17 cellular contexts compared by ENCODE assay signal in genomic region chr10:86047588-86047987, GRCh38.
DNase-seq lines count a peak whose midpoint lies in the region; ATAC-seq and TF ChIP-seq lines count a peak whose summit lies in the region.
"Had no signal": no experiment of that assay in that cellular context is flagged by ENCODE, and none has a peak within 500 bp of the region (broad histone marks: within the 10 kb centered on the region; RNA-seq: fewer than 3 reads in every experiment).

No MANE protein-coding gene starts in this region.

- no peak overlapping the region for H3K4ac ChIP-seq in neuronal stem cell (ENCODE audit: low read length)

- no CpG with 5 or more reads among the region's 7 CpGs for WGBS in neuronal stem cell (ENCODE audit: extremely low coverage in 2 of 2, insufficient read length in 2 of 2, insufficient replicate concordance in 1 of 2), 2 donors

- peak; percentile 82 to 83 for ATAC-seq in activated CD4-positive, CD25-positive, alpha-beta regulatory T cell treated with anti-CD3 and anti-CD28 coated beads, Interleukin-2, amount 50 U/mL, for 24 hours
- ATAC-seq in T-helper 17 cell = peak; percentile 70
- no peak for ATAC-seq in left cardiac atrium
- no peak for ATAC-seq in GM19455 (IDR thresholded peaks at IDR 0.05; ENCODE audit: unreplicated experiment)
- ATAC-seq: Right ventricle myocardium inferior had no signal

- no peak overlapping the region for H4K91ac ChIP-seq in neuronal stem cell (ENCODE audit: low read depth, low read length, poor library complexity)

- intact Hi-C loops in left cardiac atrium (cut with DNase I) = no loop called here

- no peak overlapping the region for H2BK12ac ChIP-seq in neuronal stem cell (ENCODE audit: low read length)

- no peak overlapping the region for H2AK5ac ChIP-seq in neuronal stem cell (ENCODE audit: low read depth, low read length)

- H3K23ac ChIP-seq in neuronal stem cell (ENCODE audit: low read depth, low read length, poor library complexity) = no peak overlapping the region

- no peaks in the 10 kb centered on the region for H3K4me1 ChIP-seq in neuronal stem cell (ENCODE audit: control insufficient read depth in 2 of 2, insufficient read depth in 1 of 2, low read depth in 1 of 2, low read length in 2 of 2)
- H3K4me1 ChIP-seq: parathyroid adenoma had no signal

- H3K9me3 ChIP-seq in T-helper 17 cell (ENCODE audit: control insufficient read depth, low read length, poor library complexity, severe bottlenecking) = no peaks in the 10 kb centered on the region
- no peaks in the 10 kb centered on the region for H3K9me3 ChIP-seq in neuronal stem cell (replicated peaks in 1 of 2; ENCODE audit: control insufficient read depth in 2 of 2, insufficient read depth in 1 of 2, low read depth in 1 of 2, low read length in 2 of 2)
- H3K9me3 ChIP-seq: HAP-1, thyroid gland had no signal

- no peak for TF ChIP-seq CTCF in GM06990 (IDR thresholded peaks at IDR 0.05; ENCODE audit: insufficient read depth, low read length, poor library complexity, severe bottlenecking)

- H3K36me3 ChIP-seq in GM06990 (ENCODE audit: control insufficient read depth, insufficient read depth, low read length) (no peaks in the 10 kb centered on the region), neuronal stem cell (replicated peaks in 1 of 2; ENCODE audit: control insufficient read depth in 2 of 2, insufficient read depth in 2 of 2, low read length in 2 of 2) (no peaks in the 10 kb centered on the region)
- H3K36me3 ChIP-seq: HAP-1, thyroid gland had no signal

- no peak overlapping the region for H3K4me3 Mint-ChIP-seq in T-helper 17 cell
- H3K4me3 Mint-ChIP-seq: CD14-positive monocyte; T-helper 1 cell treated with Interleukin-12 subunit alpha and Interleukin-12 subunit beta and Interleukin-4 antibody, amounts not matched to agents 30 μg/mL and 1 μg/mL, for 36 hours had no signal

- no peak for DNase-seq in activated CD4-positive, CD25-positive, alpha-beta regulatory T cell treated with anti-CD3 and anti-CD28 coated beads, Interleukin-2, amount 50 U/mL, for 72 hours
- DNase-seq in GM06990 (ENCODE audit: extremely low read depth, insufficient read length) (peak; percentile 7), T-helper 17 cell (no peak), neuronal stem cell (ENCODE audit: low spot score) (no peak), NCI-H82 (lab: John Stamatoyannopoulos, UW) (no peak), left cardiac atrium (no peak)
- DNase-seq: activated CD4-positive, CD25-positive, alpha-beta regulatory T cell; activated effector memory CD4-positive, alpha-beta T cell treated with Interleukin-2 at 50 U/mL for 16 hours; erythroblast; thyroid gland had no signal

- no peak overlapping the region for H2BK5ac ChIP-seq in neuronal stem cell (ENCODE audit: low read length)

- no peaks in the 10 kb centered on the region for H3K79me1 ChIP-seq in neuronal stem cell (ENCODE audit: low read depth, low read length)

- no peak overlapping the region for H3K18ac ChIP-seq in neuronal stem cell (ENCODE audit: low read length)

- H3K14ac ChIP-seq in neuronal stem cell (ENCODE audit: low read length) = no peak overlapping the region

- H3K4me3 ChIP-seq in GM06990 (replicated peaks; ENCODE audit: low read depth, low read length) (no peak overlapping the region), neuronal stem cell (ENCODE audit: low read length in 2 of 2) (no peak overlapping the region)
- H3K4me3 ChIP-seq: HAP-1, thyroid gland had no signal

- H3K27me3 Mint-ChIP-seq in T-helper 17 cell = peaks cover 6% of the 10 kb centered on the region

- H2AFZ ChIP-seq in neuronal stem cell (ENCODE audit: low read length) = no peak overlapping the region
- H2AFZ ChIP-seq: parathyroid adenoma had no signal

- H3K27me3 ChIP-seq in GM06990 (replicated peaks; ENCODE audit: control insufficient read depth, insufficient read depth, low read length) = no peaks in the 10 kb centered on the region; the same call in 1 of the 2 replicates
- no peaks in the 10 kb centered on the region for H3K27me3 ChIP-seq in neuronal stem cell (ENCODE audit: control insufficient read depth in 3 of 3, insufficient read depth in 3 of 3, low read depth in 1 of 3, low read length in 3 of 3)
- H3K27me3 ChIP-seq: thyroid gland had no signal

- peak overlapping the region; percentile 57 for H3K9ac ChIP-seq in neuronal stem cell (ENCODE audit: low read depth, low read length, poor library complexity)
- H3K9ac ChIP-seq: parathyroid adenoma had no signal

- H2BK120ac ChIP-seq in neuronal stem cell (ENCODE audit: low read depth, low read length) = no peak overlapping the region

- no peak overlapping the region for H2BK15ac ChIP-seq in neuronal stem cell (ENCODE audit: low read length)

- H3K4me1 Mint-ChIP-seq in T-helper 17 cell = peaks cover 15% of the 10 kb centered on the region
- H3K4me1 Mint-ChIP-seq: CD14-positive monocyte had no signal

- H4K8ac ChIP-seq in neuronal stem cell (ENCODE audit: low read depth, low read length) = no peak overlapping the region

- no peak overlapping the region for H3K4me2 ChIP-seq in neuronal stem cell (ENCODE audit: insufficient read depth, low read length, poor library complexity, severe bottlenecking)

- H3K27ac Mint-ChIP-seq in T-helper 17 cell = no peak overlapping the region
- H3K27ac Mint-ChIP-seq: CD14-positive monocyte; T-helper 1 cell treated with Interleukin-12 subunit alpha and Interleukin-12 subunit beta and Interleukin-4 antibody, amounts not matched to agents 30 μg/mL and 1 μg/mL, for 36 hours had no signal

- no peak overlapping the region for H3K27ac ChIP-seq in neuronal stem cell (replicated peaks; ENCODE audit: low read length)
- H3K27ac ChIP-seq: parathyroid adenoma had no signal

- no peaks in the 10 kb centered on the region for H3K36me3 Mint-ChIP-seq in T-helper 17 cell (ENCODE audit: low read depth)
- H3K36me3 Mint-ChIP-seq: CD14-positive monocyte had no signal

Comparison
In these comparisons a context has a peak if more than half of its experiments do, and no peak if none do; other contexts are left out.
1. ATAC-seq: peak in activated CD4-positive, CD25-positive, alpha-beta regulatory T cell treated with anti-CD3 and anti-CD28 coated beads, Interleukin-2, amount 50 U/mL, for 24 hours (2 of 2) and T-helper 17 cell (single experiment); none in left cardiac atrium (0 of 2) and GM19455 (single experiment).